Comparison of ENCODE assay signal across 1 cellular context in the genomic region with DNA sequence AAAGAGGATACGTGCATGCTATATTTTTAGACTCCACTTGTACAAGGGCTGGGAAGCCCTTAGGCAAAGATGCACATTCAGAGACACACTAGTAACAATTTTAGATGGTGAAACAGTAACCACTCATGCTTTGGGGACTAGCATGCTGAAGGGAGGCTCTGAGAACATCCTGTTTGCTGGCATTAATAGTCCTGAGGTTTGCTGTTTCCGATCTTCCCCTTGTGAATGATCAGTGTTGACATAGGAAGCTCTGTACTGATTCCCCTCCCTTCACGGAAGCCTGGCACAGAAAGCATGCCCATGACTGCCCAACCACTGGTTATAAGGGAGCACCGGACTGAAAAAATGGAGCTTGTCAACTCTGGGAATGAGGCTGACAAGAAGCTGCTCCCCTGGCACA.
TF ChIP-seq lines count a peak whose summit lies in the region.

No MANE protein-coding gene starts in this region.

TF ChIP-seq in GM23338, 12 proteins besides CTCF, POLR2A, EP300 and RAD21 (continued from another document):
- no peak for TF ChIP-seq ZNF462 (CRISPR knock-in tag; IDR thresholded peaks at IDR 0.05)
- TF ChIP-seq ZNF331 (CRISPR knock-in tag; IDR thresholded peaks at IDR 0.05; ENCODE audit: low read depth), result no peak
- TF ChIP-seq EZH2 (IDR thresholded peaks at IDR 0.05; ENCODE audit: low read depth, unreplicated experiment), result no peak
- TF ChIP-seq ZNF114 (CRISPR knock-in tag; IDR thresholded peaks at IDR 0.05), result no peak
- no peak for TF ChIP-seq CREB1 (CRISPR knock-in tag; IDR thresholded peaks at IDR 0.05; ENCODE audit: low read depth)
- no peak for TF ChIP-seq NANOG (IDR thresholded peaks at IDR 0.05; ENCODE audit: borderline replicate concordance)
- TF ChIP-seq JUNB (IDR thresholded peaks at IDR 0.05; ENCODE audit: unreplicated experiment), result no peak
- no peak for TF ChIP-seq ETS1 (IDR thresholded peaks at IDR 0.05)
- TF ChIP-seq REST (IDR thresholded peaks at IDR 0.05; ENCODE audit: unreplicated experiment), result no peak
- TF ChIP-seq POLR2AphosphoS5 (IDR thresholded peaks at IDR 0.05; ENCODE audit: low read depth), result no peak
